Comparison of ENCODE assay signal across 1 cellular context in the genomic region with DNA sequence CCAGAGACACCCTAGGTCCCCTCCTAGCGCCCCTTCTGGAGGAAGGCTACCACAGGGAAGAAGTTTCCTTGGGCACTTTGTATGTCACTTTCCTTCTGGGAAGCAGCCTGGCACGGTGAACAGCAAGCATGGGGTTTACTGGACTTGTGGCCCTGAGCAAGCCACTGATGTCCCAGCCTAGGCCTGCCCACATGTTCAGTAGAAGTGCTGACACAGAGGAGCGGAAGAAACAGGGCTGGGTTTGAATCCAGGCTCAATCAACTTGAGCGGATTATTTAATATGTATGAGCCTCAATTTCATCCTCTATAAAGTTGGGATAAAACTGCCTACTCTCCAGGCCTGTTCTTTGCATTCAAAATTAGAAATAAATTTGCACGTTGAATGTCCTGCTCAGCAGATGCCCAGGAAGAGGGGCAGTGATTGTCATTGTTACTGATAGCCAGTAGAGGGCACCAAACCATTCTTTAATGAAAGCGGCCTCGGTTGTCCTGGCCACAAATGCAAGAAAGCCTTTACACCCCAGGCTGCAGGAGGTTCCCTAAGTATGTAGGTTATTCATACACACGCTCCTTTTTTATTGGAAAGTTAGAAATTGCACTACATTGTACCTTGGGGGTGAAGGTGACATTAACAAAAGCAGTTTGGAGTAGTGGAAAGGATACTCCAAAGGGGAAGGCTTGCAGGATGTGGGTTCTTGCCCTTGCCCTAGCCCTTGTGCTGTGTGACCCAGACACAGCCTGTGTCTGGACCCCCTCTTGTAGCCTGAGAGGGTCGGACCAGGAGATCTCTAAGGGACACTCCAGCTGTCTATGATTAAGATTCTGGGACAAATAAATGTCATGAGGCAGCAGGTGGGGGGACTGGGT.
TF ChIP-seq lines count a peak whose summit lies in the region.

No MANE protein-coding gene starts in this region.

TF ChIP-seq in HepG2, 621 proteins besides CTCF, POLR2A, EP300 and RAD21 (continued from another document and continues in another):
- TF ChIP-seq, protein P1, sequence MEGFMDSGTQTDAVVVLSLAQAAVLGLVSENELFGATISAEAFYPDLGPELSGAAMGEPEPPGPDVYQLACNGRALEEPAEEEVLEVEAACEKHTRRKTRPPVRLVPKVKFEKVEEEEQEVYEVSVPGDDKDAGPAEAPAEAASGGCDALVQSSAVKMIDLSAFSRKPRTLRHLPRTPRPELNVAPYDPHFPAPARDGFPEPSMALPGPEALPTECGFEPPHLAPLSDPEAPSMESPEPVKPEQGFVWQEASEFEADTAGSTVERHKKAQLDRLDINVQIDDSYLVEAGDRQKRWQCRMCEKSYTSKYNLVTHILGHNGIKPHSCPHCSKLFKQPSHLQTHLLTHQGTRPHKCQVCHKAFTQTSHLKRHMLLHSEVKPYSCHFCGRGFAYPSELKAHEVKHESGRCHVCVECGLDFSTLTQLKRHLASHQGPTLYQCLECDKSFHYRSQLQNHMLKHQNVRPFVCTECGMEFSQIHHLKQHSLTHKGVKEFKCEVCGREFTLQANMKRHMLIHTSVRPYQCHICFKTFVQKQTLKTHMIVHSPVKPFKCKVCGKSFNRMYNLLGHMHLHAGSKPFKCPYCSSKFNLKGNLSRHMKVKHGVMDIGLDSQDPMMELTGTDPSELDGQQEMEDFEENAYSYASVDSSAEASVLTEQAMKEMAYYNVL (CRISPR knock-in tag; IDR thresholded peaks at IDR 0.05; ENCODE audit: borderline replicate concordance) = no peak
- peak; percentile 16; the same call in 1 of the 2 replicates for TF ChIP-seq ETV5 (CRISPR knock-in tag; IDR thresholded peaks at IDR 0.05; ENCODE audit: borderline replicate concordance)
- TF ChIP-seq SNAPC2 (CRISPR knock-in tag; IDR thresholded peaks at IDR 0.05) = no peak
- TF ChIP-seq, protein P2, sequence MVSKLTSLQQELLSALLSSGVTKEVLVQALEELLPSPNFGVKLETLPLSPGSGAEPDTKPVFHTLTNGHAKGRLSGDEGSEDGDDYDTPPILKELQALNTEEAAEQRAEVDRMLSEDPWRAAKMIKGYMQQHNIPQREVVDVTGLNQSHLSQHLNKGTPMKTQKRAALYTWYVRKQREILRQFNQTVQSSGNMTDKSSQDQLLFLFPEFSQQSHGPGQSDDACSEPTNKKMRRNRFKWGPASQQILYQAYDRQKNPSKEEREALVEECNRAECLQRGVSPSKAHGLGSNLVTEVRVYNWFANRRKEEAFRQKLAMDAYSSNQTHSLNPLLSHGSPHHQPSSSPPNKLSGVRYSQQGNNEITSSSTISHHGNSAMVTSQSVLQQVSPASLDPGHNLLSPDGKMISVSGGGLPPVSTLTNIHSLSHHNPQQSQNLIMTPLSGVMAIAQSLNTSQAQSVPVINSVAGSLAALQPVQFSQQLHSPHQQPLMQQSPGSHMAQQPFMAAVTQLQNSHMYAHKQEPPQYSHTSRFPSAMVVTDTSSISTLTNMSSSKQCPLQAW (CRISPR knock-in tag; IDR thresholded peaks at IDR 0.05) = peak; percentile 45; the same call in 1 of the 2 replicates
- TF ChIP-seq, protein P3, sequence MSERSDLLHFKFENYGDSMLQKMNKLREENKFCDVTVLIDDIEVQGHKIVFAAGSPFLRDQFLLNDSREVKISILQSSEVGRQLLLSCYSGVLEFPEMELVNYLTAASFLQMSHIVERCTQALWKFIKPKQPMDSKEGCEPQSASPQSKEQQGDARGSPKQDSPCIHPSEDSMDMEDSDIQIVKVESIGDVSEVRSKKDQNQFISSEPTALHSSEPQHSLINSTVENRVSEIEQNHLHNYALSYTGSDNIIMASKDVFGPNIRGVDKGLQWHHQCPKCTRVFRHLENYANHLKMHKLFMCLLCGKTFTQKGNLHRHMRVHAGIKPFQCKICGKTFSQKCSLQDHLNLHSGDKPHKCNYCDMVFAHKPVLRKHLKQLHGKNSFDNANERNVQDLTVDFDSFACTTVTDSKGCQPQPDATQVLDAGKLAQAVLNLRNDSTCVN (CRISPR knock-in tag; IDR thresholded peaks at IDR 0.05; ENCODE audit: borderline replicate concordance) = no peak
- 0 out of 2 replicates have a peak, but pooled peaks have one; percentile 33 for TF ChIP-seq IRF2 (CRISPR knock-in tag; IDR thresholded peaks at IDR 0.05)
- no peak for TF ChIP-seq ZC3H13 (CRISPR knock-in tag; IDR thresholded peaks at IDR 0.05)
- no peak for TF ChIP-seq TAF1 (CRISPR knock-in tag; IDR thresholded peaks at IDR 0.05)
- TF ChIP-seq, protein P4, sequence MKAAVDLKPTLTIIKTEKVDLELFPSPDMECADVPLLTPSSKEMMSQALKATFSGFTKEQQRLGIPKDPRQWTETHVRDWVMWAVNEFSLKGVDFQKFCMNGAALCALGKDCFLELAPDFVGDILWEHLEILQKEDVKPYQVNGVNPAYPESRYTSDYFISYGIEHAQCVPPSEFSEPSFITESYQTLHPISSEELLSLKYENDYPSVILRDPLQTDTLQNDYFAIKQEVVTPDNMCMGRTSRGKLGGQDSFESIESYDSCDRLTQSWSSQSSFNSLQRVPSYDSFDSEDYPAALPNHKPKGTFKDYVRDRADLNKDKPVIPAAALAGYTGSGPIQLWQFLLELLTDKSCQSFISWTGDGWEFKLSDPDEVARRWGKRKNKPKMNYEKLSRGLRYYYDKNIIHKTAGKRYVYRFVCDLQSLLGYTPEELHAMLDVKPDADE (CRISPR knock-in tag; IDR thresholded peaks at IDR 0.05) = no peak
- TF ChIP-seq FOSL1 (CRISPR knock-in tag; IDR thresholded peaks at IDR 0.05; ENCODE audit: borderline replicate concordance) = no peak
- TF ChIP-seq, protein P5, sequence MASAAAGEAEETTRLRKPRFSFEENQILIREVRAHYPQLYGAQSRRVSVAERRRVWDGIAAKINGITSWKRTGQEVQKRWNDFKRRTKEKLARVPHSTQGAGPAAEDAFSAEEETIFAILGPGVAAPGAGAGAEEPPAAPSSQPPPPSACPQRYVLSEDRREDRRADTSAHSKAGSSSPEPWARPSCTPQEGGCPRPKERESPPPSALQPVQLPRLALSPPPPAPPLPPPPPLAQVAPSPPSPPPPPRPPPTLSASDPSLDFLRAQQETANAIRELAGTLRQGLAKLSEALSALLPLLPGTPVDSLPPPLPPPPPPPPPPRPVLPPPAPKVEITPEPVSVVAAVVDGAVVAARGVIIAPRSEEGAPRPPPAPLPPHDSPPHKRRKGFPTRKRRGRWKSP (CRISPR knock-in tag; IDR thresholded peaks at IDR 0.05) = no peak
- no peak for TF ChIP-seq ZNF383 (CRISPR knock-in tag; IDR thresholded peaks at IDR 0.05; ENCODE audit: borderline replicate concordance)
- no peak for TF ChIP-seq ZNF749 (CRISPR knock-in tag; IDR thresholded peaks at IDR 0.05; ENCODE audit: borderline replicate concordance)
- TF ChIP-seq ASH2L (IDR thresholded peaks at IDR 0.05; ENCODE audit: insufficient read length, low read depth, low read length) = no peak
- TF ChIP-seq, protein P6, sequence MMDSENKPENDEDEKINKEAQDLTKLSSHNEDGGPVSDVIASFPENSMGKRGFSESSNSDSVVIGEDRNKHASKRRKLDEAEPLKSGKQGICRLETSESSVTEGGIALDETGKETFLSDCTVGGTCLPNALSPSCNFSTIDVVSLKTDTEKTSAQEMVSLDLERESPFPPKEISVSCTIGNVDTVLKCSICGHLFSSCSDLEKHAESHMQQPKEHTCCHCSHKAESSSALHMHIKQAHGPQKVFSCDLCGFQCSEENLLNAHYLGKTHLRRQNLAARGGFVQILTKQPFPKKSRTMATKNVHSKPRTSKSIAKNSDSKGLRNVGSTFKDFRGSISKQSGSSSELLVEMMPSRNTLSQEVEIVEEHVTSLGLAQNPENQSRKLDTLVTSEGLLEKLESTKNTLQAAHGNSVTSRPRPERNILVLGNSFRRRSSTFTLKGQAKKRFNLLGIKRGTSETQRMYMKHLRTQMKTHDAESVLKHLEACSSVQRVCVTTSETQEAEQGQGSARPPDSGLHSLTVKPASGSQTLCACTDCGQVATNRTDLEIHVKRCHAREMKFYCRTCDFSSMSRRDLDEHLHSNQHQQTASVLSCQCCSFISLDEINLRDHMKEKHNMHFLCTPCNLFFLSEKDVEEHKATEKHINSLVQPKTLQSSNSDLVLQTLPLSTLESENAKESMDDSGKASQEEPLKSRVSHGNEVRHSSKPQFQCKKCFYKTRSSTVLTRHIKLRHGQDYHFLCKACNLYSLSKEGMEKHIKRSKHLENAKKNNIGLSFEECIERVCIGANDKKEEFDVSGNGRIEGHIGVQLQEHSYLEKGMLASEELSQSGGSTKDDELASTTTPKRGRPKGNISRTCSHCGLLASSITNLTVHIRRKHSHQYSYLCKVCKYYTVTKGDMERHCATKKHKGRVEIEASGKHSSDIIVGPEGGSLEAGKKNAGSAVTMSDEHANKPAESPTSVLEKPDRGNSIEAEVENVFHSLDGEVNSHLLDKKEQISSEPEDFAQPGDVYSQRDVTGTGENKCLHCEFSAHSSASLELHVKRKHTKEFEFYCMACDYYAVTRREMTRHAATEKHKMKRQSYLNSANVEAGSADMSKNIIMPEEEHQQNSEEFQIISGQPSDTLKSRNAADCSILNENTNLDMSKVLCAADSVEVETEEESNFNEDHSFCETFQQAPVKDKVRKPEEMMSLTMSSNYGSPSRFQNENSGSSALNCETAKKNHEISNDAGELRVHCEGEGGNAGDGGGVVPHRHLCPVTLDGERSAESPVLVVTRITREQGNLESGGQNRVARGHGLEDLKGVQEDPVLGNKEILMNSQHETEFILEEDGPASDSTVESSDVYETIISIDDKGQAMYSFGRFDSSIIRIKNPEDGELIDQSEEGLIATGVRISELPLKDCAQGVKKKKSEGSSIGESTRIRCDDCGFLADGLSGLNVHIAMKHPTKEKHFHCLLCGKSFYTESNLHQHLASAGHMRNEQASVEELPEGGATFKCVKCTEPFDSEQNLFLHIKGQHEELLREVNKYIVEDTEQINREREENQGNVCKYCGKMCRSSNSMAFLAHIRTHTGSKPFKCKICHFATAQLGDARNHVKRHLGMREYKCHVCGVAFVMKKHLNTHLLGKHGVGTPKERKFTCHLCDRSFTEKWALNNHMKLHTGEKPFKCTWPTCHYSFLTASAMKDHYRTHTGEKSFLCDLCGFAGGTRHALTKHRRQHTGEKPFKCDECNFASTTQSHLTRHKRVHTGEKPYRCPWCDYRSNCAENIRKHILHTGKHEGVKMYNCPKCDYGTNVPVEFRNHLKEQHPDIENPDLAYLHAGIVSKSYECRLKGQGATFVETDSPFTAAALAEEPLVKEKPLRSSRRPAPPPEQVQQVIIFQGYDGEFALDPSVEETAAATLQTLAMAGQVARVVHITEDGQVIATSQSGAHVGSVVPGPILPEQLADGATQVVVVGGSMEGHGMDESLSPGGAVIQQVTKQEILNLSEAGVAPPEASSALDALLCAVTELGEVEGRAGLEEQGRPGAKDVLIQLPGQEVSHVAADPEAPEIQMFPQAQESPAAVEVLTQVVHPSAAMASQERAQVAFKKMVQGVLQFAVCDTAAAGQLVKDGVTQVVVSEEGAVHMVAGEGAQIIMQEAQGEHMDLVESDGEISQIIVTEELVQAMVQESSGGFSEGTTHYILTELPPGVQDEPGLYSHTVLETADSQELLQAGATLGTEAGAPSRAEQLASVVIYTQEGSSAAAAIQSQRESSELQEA (CRISPR knock-in tag; IDR thresholded peaks at IDR 0.05; ENCODE audit: not compliant biosample characterization) = no peak
- TF ChIP-seq FOXA3 (CRISPR knock-in tag; IDR thresholded peaks at IDR 0.05) = 0 out of 2 replicates have a peak, but pooled peaks have one; percentile 6
- TF ChIP-seq ZNF572 (CRISPR knock-in tag; IDR thresholded peaks at IDR 0.05) = no peak
- TF ChIP-seq JUNB (CRISPR knock-in tag; IDR thresholded peaks at IDR 0.05; ENCODE audit: borderline replicate concordance) = no peak
- TF ChIP-seq, protein P7, sequence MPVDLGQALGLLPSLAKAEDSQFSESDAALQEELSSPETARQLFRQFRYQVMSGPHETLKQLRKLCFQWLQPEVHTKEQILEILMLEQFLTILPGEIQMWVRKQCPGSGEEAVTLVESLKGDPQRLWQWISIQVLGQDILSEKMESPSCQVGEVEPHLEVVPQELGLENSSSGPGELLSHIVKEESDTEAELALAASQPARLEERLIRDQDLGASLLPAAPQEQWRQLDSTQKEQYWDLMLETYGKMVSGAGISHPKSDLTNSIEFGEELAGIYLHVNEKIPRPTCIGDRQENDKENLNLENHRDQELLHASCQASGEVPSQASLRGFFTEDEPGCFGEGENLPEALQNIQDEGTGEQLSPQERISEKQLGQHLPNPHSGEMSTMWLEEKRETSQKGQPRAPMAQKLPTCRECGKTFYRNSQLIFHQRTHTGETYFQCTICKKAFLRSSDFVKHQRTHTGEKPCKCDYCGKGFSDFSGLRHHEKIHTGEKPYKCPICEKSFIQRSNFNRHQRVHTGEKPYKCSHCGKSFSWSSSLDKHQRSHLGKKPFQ (CRISPR knock-in tag; IDR thresholded peaks at IDR 0.05; ENCODE audit: insufficient replicate concordance) = no peak
- no peak for TF ChIP-seq CC2D1A (CRISPR knock-in tag; IDR thresholded peaks at IDR 0.05)
- TF ChIP-seq CREM (IDR thresholded peaks at IDR 0.05) = no peak
- no peak for TF ChIP-seq CREM (CRISPR knock-in tag; IDR thresholded peaks at IDR 0.05)
- TF ChIP-seq ZMYM4 (CRISPR knock-in tag; IDR thresholded peaks at IDR 0.05) = no peak
- TF ChIP-seq KAT8 (CRISPR knock-in tag; IDR thresholded peaks at IDR 0.05) = no peak
- no peak for TF ChIP-seq RXRB (CRISPR knock-in tag; IDR thresholded peaks at IDR 0.05; ENCODE audit: borderline replicate concordance)
- TF ChIP-seq SP140L (CRISPR knock-in tag; IDR thresholded peaks at IDR 0.05; ENCODE audit: borderline replicate concordance) = no peak
- TF ChIP-seq ZNF558 (CRISPR knock-in tag; IDR thresholded peaks at IDR 0.05; ENCODE audit: borderline replicate concordance) = no peak
- TF ChIP-seq SMC3 (IDR thresholded peaks at IDR 0.05; ENCODE audit: low read length) = peak; percentile 88
- TF ChIP-seq SRF (IDR thresholded peaks at IDR 0.05; ENCODE audit: low read depth, low read length) = no peak
- no peak for TF ChIP-seq U2AF2 (IDR thresholded peaks at IDR 0.05; ENCODE audit: low read depth, low read length)
- no peak for TF ChIP-seq ZNF282 (IDR thresholded peaks at IDR 0.05; ENCODE audit: partially characterized antibody)
- TF ChIP-seq EHMT2 (IDR thresholded peaks at IDR 0.05; ENCODE audit: borderline replicate concordance, low read depth, low read length) = no peak
- no peak for TF ChIP-seq RFXAP (CRISPR knock-in tag; IDR thresholded peaks at IDR 0.05; ENCODE audit: borderline replicate concordance)
- TF ChIP-seq MAFK (conservative IDR thresholded peaks at IDR 0.05 in 1 of 2, IDR thresholded peaks at IDR 0.05 in 1 of 2; ENCODE audit: low read length in 2 of 2) = peak; percentile 2 to 11; a peak in 1 of 4 replicates
- TF ChIP-seq, protein P8, sequence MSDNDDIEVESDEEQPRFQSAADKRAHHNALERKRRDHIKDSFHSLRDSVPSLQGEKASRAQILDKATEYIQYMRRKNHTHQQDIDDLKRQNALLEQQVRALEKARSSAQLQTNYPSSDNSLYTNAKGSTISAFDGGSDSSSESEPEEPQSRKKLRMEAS (IDR thresholded peaks at IDR 0.05) = 0 out of 2 replicates have a peak, but pooled peaks have one; percentile 7
- TF ChIP-seq, protein P9, sequence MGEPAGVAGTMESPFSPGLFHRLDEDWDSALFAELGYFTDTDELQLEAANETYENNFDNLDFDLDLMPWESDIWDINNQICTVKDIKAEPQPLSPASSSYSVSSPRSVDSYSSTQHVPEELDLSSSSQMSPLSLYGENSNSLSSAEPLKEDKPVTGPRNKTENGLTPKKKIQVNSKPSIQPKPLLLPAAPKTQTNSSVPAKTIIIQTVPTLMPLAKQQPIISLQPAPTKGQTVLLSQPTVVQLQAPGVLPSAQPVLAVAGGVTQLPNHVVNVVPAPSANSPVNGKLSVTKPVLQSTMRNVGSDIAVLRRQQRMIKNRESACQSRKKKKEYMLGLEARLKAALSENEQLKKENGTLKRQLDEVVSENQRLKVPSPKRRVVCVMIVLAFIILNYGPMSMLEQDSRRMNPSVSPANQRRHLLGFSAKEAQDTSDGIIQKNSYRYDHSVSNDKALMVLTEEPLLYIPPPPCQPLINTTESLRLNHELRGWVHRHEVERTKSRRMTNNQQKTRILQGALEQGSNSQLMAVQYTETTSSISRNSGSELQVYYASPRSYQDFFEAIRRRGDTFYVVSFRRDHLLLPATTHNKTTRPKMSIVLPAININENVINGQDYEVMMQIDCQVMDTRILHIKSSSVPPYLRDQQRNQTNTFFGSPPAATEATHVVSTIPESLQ (CRISPR knock-in tag; conservative IDR thresholded peaks at IDR 0.05) = no peak
- peak; percentile 91 for TF ChIP-seq STAG1 (CRISPR knock-in tag; IDR thresholded peaks at IDR 0.05)
- no peak for TF ChIP-seq TCF7 (IDR thresholded peaks at IDR 0.05; ENCODE audit: low read depth)
- no peak for TF ChIP-seq ZNF12 (CRISPR knock-in tag; IDR thresholded peaks at IDR 0.05)
